ENCODE assay signal across 13 cellular contexts in genomic region chr2:85914525-85914881, GRCh38.
"Had no signal": no experiment of that assay in that cellular context is flagged by ENCODE, and none has a peak within 500 bp of the region (broad histone marks: within the 10 kb centered on the region; RNA-seq: fewer than 3 reads in every experiment).

No MANE protein-coding gene starts in this region.

- ATAC-seq: lower lobe of right lung; naive thymus-derived CD4-positive, alpha-beta T cell; T-cell had no signal

- H3K36me3 ChIP-seq: lower lobe of right lung, upper lobe of left lung had no signal

- H3K27ac ChIP-seq: lower lobe of right lung, upper lobe of left lung had no signal

- H3K9me3 ChIP-seq: lower lobe of right lung, upper lobe of left lung had no signal

- H3K4me3 ChIP-seq: lower lobe of right lung, smooth muscle cell, upper lobe of left lung had no signal

- DNase-seq: activated CD4-positive, alpha-beta T cell treated with anti-CD3 and anti-CD28 coated beads for 4 hours; activated naive CD4-positive, alpha-beta T cell; aorta; foreskin melanocyte; lower lobe of right lung; naive thymus-derived CD4-positive, alpha-beta T cell; right cardiac atrium; T-cell; T1000; upper lobe of left lung had no signal

- H3K4me2 ChIP-seq: smooth muscle cell had no signal

- FAIRE-seq: bronchial epithelial cell, endometrium had no signal

- H3K27me3 ChIP-seq: upper lobe of left lung had no signal
